ENCODE assay signal across 1 cellular context in genomic region chr22:43203471-43203981, GRCh38.
TF ChIP-seq lines count a peak whose summit lies in the region.

No MANE protein-coding gene starts in this region.

TF ChIP-seq in H1, 55 proteins besides CTCF, POLR2A, EP300 and RAD21:
- TF ChIP-seq E2F6 (IDR thresholded peaks at IDR 0.05) (no peak), SIN3A (conservative IDR thresholded peaks at IDR 0.05 in 1 of 2, IDR thresholded peaks at IDR 0.05 in 1 of 2; ENCODE audit: low read depth in 1 of 2, low read length in 2 of 2) (0 out of 4 replicates have a peak, but pooled peaks of 1 of the 2 experiments have one; percentile 23)
